Comparison of ENCODE assay signal across 8 cellular contexts in genomic region chr11:122439911-122440782, GRCh38.
A peak's percentile ranks its signal among the peaks of the same experiment; 100 is the strongest.
DNase-seq lines count a peak whose midpoint lies in the region; ATAC-seq and TF ChIP-seq lines count a peak whose summit lies in the region.

No MANE protein-coding gene starts in this region.

- peak overlapping the region; percentile 53 for H3K4me2 ChIP-seq in SK-N-SH

- no peaks in the 10 kb centered on the region for H3F3A ChIP-seq in SK-N-SH (replicated peaks; ENCODE audit: insufficient read depth)

- peak; percentile 48 for DNase-seq in SK-N-SH
- peak in 4 of 5 donors; percentile 17 to 75 (median 40) for DNase-seq in heart left ventricle
- DNase-seq in putamen (ENCODE audit: low spot score) = peak; percentile 58
- DNase-seq in mucosa of descending colon = no peak

- H3K4me1 ChIP-seq in ES-I3 (ENCODE audit: insufficient read depth, low read length) (0 out of 2 replicates have a peak, but pooled peaks cover 2% of the 10 kb centered on the region), SK-N-SH (ENCODE audit: control insufficient read depth in 1 of 2, insufficient read depth in 2 of 2, low read depth in 1 of 2, low read length in 1 of 2) (peaks cover 0 to 3% of the 10 kb centered on the region in 2 experiments; a peak in 1 of 4 replicates), heart left ventricle (peaks cover 0 to 27% (median 5%) of the 10 kb centered on the region in 12 donors), mucosa of descending colon (ENCODE audit: low read depth) (no peaks in the 10 kb centered on the region)

- TF ChIP-seq POLR2A in heart left ventricle (IDR thresholded peaks at IDR 0.05) = no peak

- POLR2A ChIA-PET in SK-N-SH (lab: Yijun Ruan, JAX) = no interaction called here

- H3K4me3 ChIP-seq in SK-N-SH (ENCODE audit: low read depth in 2 of 2, low read length in 1 of 2) (peak overlapping the region; percentile 14 to 31; a peak in 3 of 4 replicates), heart left ventricle (peak overlapping the region; percentile 14 to 75 (median 58)), mucosa of descending colon (no peak overlapping the region)

- no peaks in the 10 kb centered on the region for H4K20me1 ChIP-seq in SK-N-SH (ENCODE audit: insufficient read depth)

- 31% methylated on average over 27 of the region's 27 CpGs for WGBS in SK-N-SH (ENCODE audit: low lambda C conversion rate)
- 11 to 14% (median 12%) methylated on average over 27 of the region's 27 CpGs for WGBS in heart left ventricle, 4 donors

- H3K9me2 ChIP-seq in SK-N-SH = no peaks in the 10 kb centered on the region

- TF ChIP-seq CTCF in SK-N-SH (IDR thresholded peaks at IDR 0.05) (no peak), heart left ventricle (IDR thresholded peaks at IDR 0.05) (no peak), mucosa of descending colon (IDR thresholded peaks at IDR 0.05) (no peak)

- no peak for TF ChIP-seq RAD21 in SK-N-SH (IDR thresholded peaks at IDR 0.05; ENCODE audit: low read length)

- ATAC-seq in heart left ventricle (peak; percentile 66 to 91 (median 84)), GM18870 (IDR thresholded peaks at IDR 0.05; ENCODE audit: unreplicated experiment) (no peak), GM21737 (IDR thresholded peaks at IDR 0.05; ENCODE audit: unreplicated experiment) (no peak), mucosa of descending colon (no peak)
- no peak for ATAC-seq in activated CD4-positive, CD25-positive, alpha-beta regulatory T cell treated with anti-CD3 and anti-CD28 coated beads, Interleukin-2, amount 50 U/mL, for 24 hours

- H3K27me3 ChIP-seq in SK-N-SH (ENCODE audit: insufficient read depth) (no peaks in the 10 kb centered on the region; the same call in 1 of the 2 replicates), heart left ventricle (no peaks in the 10 kb centered on the region)

- peak overlapping the region; percentile 67 for H3K9ac ChIP-seq in ES-I3 (ENCODE audit: low read depth, low read length)
- H3K9ac ChIP-seq in SK-N-SH = no peak overlapping the region

- no peak for TF ChIP-seq EP300 in SK-N-SH (IDR thresholded peaks at IDR 0.05; ENCODE audit: borderline replicate concordance in 1 of 2, low read depth in 1 of 2, low read length in 1 of 2)

- CTCF ChIA-PET in SK-N-SH (lab: Yijun Ruan, JAX) = interaction anchor here (0.9 to 1.1 kb wide), 2 partner anchors 16 to 785 kb away, joined by 3 to 5 read pairs; no protein-coding TSS in a partner anchor

- no peaks in the 10 kb centered on the region for H3K79me2 ChIP-seq in SK-N-SH (ENCODE audit: insufficient read depth)

- H2AFZ ChIP-seq in SK-N-SH (ENCODE audit: low read depth) = no peak overlapping the region

- H3K36me3 ChIP-seq in ES-I3 (ENCODE audit: insufficient read depth, low read length) (no peaks in the 10 kb centered on the region), SK-N-SH (replicated peaks in 1 of 2; ENCODE audit: control insufficient read depth in 1 of 2, insufficient read depth in 2 of 2, low read length in 1 of 2) (no peaks in the 10 kb centered on the region), heart left ventricle (no peaks in the 10 kb centered on the region), mucosa of descending colon (ENCODE audit: low read depth) (no peaks in the 10 kb centered on the region)

- H3K27ac ChIP-seq in SK-N-SH (ENCODE audit: low read depth in 2 of 2, low read length in 1 of 2) (no peak overlapping the region; a peak in 1 of 4 replicates), heart left ventricle (peak overlapping the region; percentile 40 to 83 (median 66))

- no peaks in the 10 kb centered on the region for H3K9me3 ChIP-seq in ES-I3 (ENCODE audit: control insufficient read depth, insufficient read depth, low read length)
- no peaks in the 10 kb centered on the region for H3K9me3 ChIP-seq in SK-N-SH
- H3K9me3 ChIP-seq in heart left ventricle = no peaks in the 10 kb centered on the region
- no peaks in the 10 kb centered on the region for H3K9me3 ChIP-seq in mucosa of descending colon

- intact Hi-C loops in heart left ventricle (cut with DNase I) = loop anchor here in 4 of 10 donors (2.0 to 10.0 kb wide), 6 partner anchors 52 to 135 kb away; no protein-coding TSS in a partner anchor
- intact Hi-C loops in mucosa of descending colon (cut with DNase I, micrococcal nuclease) = no loop called here

TF ChIP-seq in SK-N-SH, 30 proteins besides CTCF, POLR2A, EP300 and RAD21:
- TF ChIP-seq GATA2 (CRISPR knock-in tag; IDR thresholded peaks at IDR 0.05) (no peak), MEF2A (IDR thresholded peaks at IDR 0.05; ENCODE audit: borderline replicate concordance, low read depth) (no peak)

Comparison
In these comparisons a context has a peak if more than half of its experiments do, and no peak if none do; other contexts are left out.
1. DNase-seq: peak in SK-N-SH (single experiment), heart left ventricle (4 of 5) and putamen (single experiment); none in mucosa of descending colon (0 of 3).
2. H3K27ac ChIP-seq: peak in heart left ventricle (12 of 12); none in SK-N-SH (0 of 2).
3. ATAC-seq: peak in heart left ventricle (4 of 4); none in GM18870 (single experiment), GM21737 (single experiment), activated CD4-positive, CD25-positive, alpha-beta regulatory T cell treated with anti-CD3 and anti-CD28 coated beads, Interleukin-2, amount 50 U/mL, for 24 hours (0 of 2) and mucosa of descending colon (single experiment).